Comparison of ENCODE assay signal across 8 cellular contexts in genomic region chr2:15559800-15560403, GRCh38. TPM values are rescaled to one million over a fixed set of nuclear protein-coding genes. Genes with fewer than 3 reads are reported as not detected.
A peak's percentile ranks its signal among the peaks of the same experiment; 100 is the strongest.
DNase-seq lines count a peak whose midpoint lies in the region; ATAC-seq and TF ChIP-seq lines count a peak whose summit lies in the region.

No MANE protein-coding gene starts in this region.

- peaks cover 5% of the 10 kb centered on the region for H3K27me3 Mint-ChIP-seq in nephron progenitor cell (ENCODE audit: low read depth, poor library complexity)

- peak overlapping the region; percentile 98 for H3K4me3 Mint-ChIP-seq in nephron progenitor cell

- peaks cover 12% of the 10 kb centered on the region for H3K4me1 ChIP-seq in ectodermal cell (ENCODE audit: control insufficient read depth, insufficient read depth, low read length)

- H3K36me3 Mint-ChIP-seq in nephron progenitor cell (ENCODE audit: low read depth): peaks cover 12% of the 10 kb centered on the region

- TF ChIP-seq CTCF in BJ (IDR thresholded peaks at IDR 0.05; ENCODE audit: insufficient read depth, low read depth, low read length) (no peak), nephron progenitor cell (IDR thresholded peaks at IDR 0.05) (no peak), GM13977 (IDR thresholded peaks at IDR 0.05; ENCODE audit: extremely low read depth, insufficient read depth, missing control alignments) (no peak)

- H3K4me3 ChIP-seq in BJ (ENCODE audit: low read depth, low read length) (peak overlapping the region; percentile 82), MG63 (peak overlapping the region; percentile 87), ectodermal cell (ENCODE audit: insufficient read depth, low read depth, low read length) (peak overlapping the region; percentile 83)

- H3K27me3 ChIP-seq in BJ (ENCODE audit: control insufficient read depth, insufficient read depth, low read length) (no peaks in the 10 kb centered on the region), MG63 (no peaks in the 10 kb centered on the region), ectodermal cell (ENCODE audit: control insufficient read depth, insufficient read depth, low read length, poor library complexity, severe bottlenecking) (no peaks in the 10 kb centered on the region)

- POLR2A ChIA-PET in BJ (lab: Charles Lee): no interaction called here

- H3K27ac ChIP-seq in ectodermal cell (ENCODE audit: insufficient read depth, low read depth, low read length, poor library complexity, severe bottlenecking): no peak overlapping the region

- H3K4me1 Mint-ChIP-seq in nephron progenitor cell: peaks cover 71% of the 10 kb centered on the region

- in situ Hi-C loops in GM13977 (cut with MboI; ENCODE audit: low pct_unique_long_range_greater_than_20kb, low sequenced_read_pairs, unreplicated experiment): loop anchor here (25.0 kb wide), 1 partner anchor 373 kb away; no protein-coding TSS in a partner anchor

- no peaks in the 10 kb centered on the region for H3K9me3 Mint-ChIP-seq in nephron progenitor cell

- H3K9me3 ChIP-seq in MG63 (no peaks in the 10 kb centered on the region), ectodermal cell (ENCODE audit: control insufficient read depth, low read length) (no peaks in the 10 kb centered on the region)

- 52 to 53% methylated on average over 4 to 5 of the region's 6 CpGs for WGBS in ectodermal cell, 2 experiments

- CTCF ChIA-PET in BJ (lab: Yijun Ruan, JAX): interaction anchor here (1.5 kb wide), 1 partner anchor 23 kb away, joined by 3 read pairs; no protein-coding TSS in a partner anchor

- H3K36me3 ChIP-seq in BJ (ENCODE audit: control insufficient read depth, insufficient read depth, low read length) (peaks cover 1% of the 10 kb centered on the region; the same call in 1 of the 2 replicates), MG63 (no peaks in the 10 kb centered on the region), ectodermal cell (ENCODE audit: control insufficient read depth, insufficient read depth, low read length) (no peaks in the 10 kb centered on the region)

- H3K27ac Mint-ChIP-seq in nephron progenitor cell: peak overlapping the region; percentile 99

- DNase-seq in BJ (ENCODE audit: low read depth) (no peak), MG63 (no peak), nephron progenitor cell (no peak), dermis blood vessel endothelial cell (no peak), GM13977 (ENCODE audit: low spot score) (no peak), NAMALWA (ENCODE audit: low spot score) (no peak)

- ATAC-seq in HG02798 (IDR thresholded peaks at IDR 0.05; ENCODE audit: poor library complexity, unreplicated experiment): no peak

RNA-seq across cellular contexts. Expression of gene NBAS, which starts 1.2 kb away (rescaled TPM):
- polyA plus RNA-seq in BJ (2011; rRNA removed): 35.6 and 45.2 TPM in 2 replicates
- polyA minus RNA-seq in BJ (2011; rRNA and poly(A)+ RNA removed): 67.2 and 92.9 TPM in 2 replicates
- 27.9 and 78.9 TPM in 2 replicates for total RNA-seq in MG63 (2014; rRNA removed; shearing (Covaris generic); ENCODE audit: low replicate concordance)
- polyA plus RNA-seq in ectodermal cell (2013, experiment 1 of 4): 44.6 TPM
- polyA plus RNA-seq in ectodermal cell (2013, experiment 2 of 4): 49.7 TPM
- polyA plus RNA-seq in ectodermal cell (2013, experiment 3 of 4): 42.9 TPM
- 41.6 TPM for polyA plus RNA-seq in ectodermal cell (2013, experiment 4 of 4)
- 101 and 108 TPM in 2 replicates for total RNA-seq in dermis blood vessel endothelial cell

RNA-seq across cellular contexts. Expression of gene DDX1, which starts 31.8 kb away (rescaled TPM):
- 49.6 and 109 TPM in 2 replicates for polyA plus RNA-seq in BJ (2011; rRNA removed)
- 24.0 and 24.1 TPM in 2 replicates for polyA minus RNA-seq in BJ (2011; rRNA and poly(A)+ RNA removed)
- total RNA-seq in MG63 (2014; rRNA removed; shearing (Covaris generic); ENCODE audit: low replicate concordance): 108 and 126 TPM in 2 replicates
- 116 TPM for polyA plus RNA-seq in ectodermal cell (2013, experiment 1 of 4)
- 130 TPM for polyA plus RNA-seq in ectodermal cell (2013, experiment 2 of 4)
- 90.5 TPM for polyA plus RNA-seq in ectodermal cell (2013, experiment 3 of 4)
- 97.2 TPM for polyA plus RNA-seq in ectodermal cell (2013, experiment 4 of 4)
- total RNA-seq in dermis blood vessel endothelial cell: 87.3 and 126 TPM in 2 replicates
